In genomic region chr2:190693533-190694226, GRCh38 we compare ENCODE assay signal across 12 cellular contexts.
DNase-seq lines count a peak whose midpoint lies in the region; ATAC-seq, FAIRE-seq and TF ChIP-seq lines count a peak whose summit lies in the region.
"Had no signal": no experiment of that assay in that cellular context is flagged by ENCODE, and none has a peak within 500 bp of the region (broad histone marks: within the 10 kb centered on the region; RNA-seq: fewer than 3 reads in every experiment).

No MANE protein-coding gene starts in this region.

- FAIRE-seq in GM18507 (lab: Jason Lieb, UNC) = peak; percentile 59
- FAIRE-seq: HTR-8/SVneo had no signal

- DNase-seq in GM18507 (ENCODE audit: extremely low spot score, insufficient read length, low read depth) (no peak), NCI-H226 (no peak), kidney glomerular epithelial cell (lab: John Stamatoyannopoulos, UW) (no peak)
- DNase-seq: amniotic stem cell, esophagus squamous epithelium, hypothalamus, MG63 had no signal

- TF ChIP-seq POLR2A in GM18505 (IDR thresholded peaks at IDR 0.05; ENCODE audit: borderline replicate concordance, extremely low read depth, insufficient read depth, insufficient read length) = no peak

- ATAC-seq in GM18907 (IDR thresholded peaks at IDR 0.05; ENCODE audit: unreplicated experiment) = peak; percentile 76
- peak; percentile 83 for ATAC-seq in HG02678 (IDR thresholded peaks at IDR 0.05; ENCODE audit: unreplicated experiment)
- ATAC-seq in HG03565 (IDR thresholded peaks at IDR 0.05; ENCODE audit: unreplicated experiment) = peak; percentile 66
- no peak for ATAC-seq in GM18505 (IDR thresholded peaks at IDR 0.05; ENCODE audit: unreplicated experiment)
